Comparison of ENCODE assay signal across 1 cellular context in genomic region chr15:66747866-66748265, GRCh38.
TF ChIP-seq lines count a peak whose summit lies in the region.

No MANE protein-coding gene starts in this region.

TF ChIP-seq in HCT116, 20 proteins besides CTCF, POLR2A, EP300 and RAD21 (continued from another document):
- TF ChIP-seq REST (IDR thresholded peaks at IDR 0.05; ENCODE audit: low read depth): no peak
- TF ChIP-seq TCF7L2 (IDR thresholded peaks at IDR 0.05; ENCODE audit: borderline replicate concordance, extremely low read depth, insufficient read depth, insufficient read length): no peak
- no peak for TF ChIP-seq ZFX (IDR thresholded peaks at IDR 0.05)
- no peak for TF ChIP-seq CBX3 (IDR thresholded peaks at IDR 0.05; ENCODE audit: low read depth)
- TF ChIP-seq EZH2phosphoT487 (IDR thresholded peaks at IDR 0.05; ENCODE audit: borderline replicate concordance): no peak
- TF ChIP-seq YY1 (IDR thresholded peaks at IDR 0.05; ENCODE audit: extremely low read depth, insufficient replicate concordance, low read depth, low read length): no peak
- no peak for TF ChIP-seq ZBTB33 (IDR thresholded peaks at IDR 0.05; ENCODE audit: extremely low read depth, insufficient replicate concordance, low read length)
- TF ChIP-seq SP1 (IDR thresholded peaks at IDR 0.05; ENCODE audit: low read depth): no peak
- TF ChIP-seq ATF3 (IDR thresholded peaks at IDR 0.05): no peak
- TF ChIP-seq ELF1 (IDR thresholded peaks at IDR 0.05; ENCODE audit: borderline replicate concordance, low read depth): no peak
- no peak for TF ChIP-seq CEBPB (IDR thresholded peaks at IDR 0.05; ENCODE audit: low read depth)
- no peak for TF ChIP-seq SRF (IDR thresholded peaks at IDR 0.05; ENCODE audit: low read depth)
- no peak for TF ChIP-seq SIN3A (IDR thresholded peaks at IDR 0.05; ENCODE audit: low read depth)
